8 cellular contexts compared by ENCODE assay signal in the genomic region with DNA sequence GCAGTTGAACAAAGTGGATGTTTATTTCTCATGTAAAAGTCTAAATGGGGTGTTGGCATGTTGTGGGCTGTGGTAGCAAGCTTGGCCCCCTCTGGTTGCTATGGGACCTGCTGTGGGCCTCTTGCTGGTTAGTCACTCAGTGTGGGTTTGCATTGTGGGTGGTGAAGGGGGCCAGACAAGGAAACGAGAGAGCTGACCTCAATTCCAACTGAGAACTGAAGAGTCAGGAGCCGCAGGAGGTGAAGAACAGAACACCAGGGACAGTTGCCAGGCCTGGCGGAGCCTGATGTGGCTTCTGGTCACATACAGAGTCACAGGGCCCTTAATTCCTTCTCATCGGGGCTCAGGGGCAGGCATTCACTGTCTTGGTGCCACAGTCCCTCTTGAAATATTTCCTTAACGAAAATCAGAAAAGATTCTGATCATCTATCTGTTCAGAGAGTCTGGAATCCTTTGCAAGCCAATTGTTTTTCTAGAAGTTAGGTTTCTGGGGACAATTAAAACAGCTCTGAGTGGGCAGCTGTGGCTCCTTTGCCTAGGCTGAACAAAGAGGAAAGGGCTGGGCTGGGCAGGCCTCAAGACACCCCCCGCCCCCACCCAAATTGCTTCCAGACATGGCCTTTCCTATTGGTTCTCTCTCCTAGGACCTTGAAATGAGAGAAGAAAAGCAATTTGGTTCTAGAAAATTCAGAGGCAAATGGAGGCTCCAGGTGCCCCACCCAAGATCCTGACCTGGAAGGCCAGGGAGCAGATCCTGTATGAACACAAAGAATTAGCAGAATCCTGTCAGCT. TPM values are rescaled to one million over a fixed set of nuclear protein-coding genes. Genes with fewer than 3 reads are reported as not detected.
DNase-seq lines count a peak whose midpoint lies in the region; ATAC-seq and TF ChIP-seq lines count a peak whose summit lies in the region.

No MANE protein-coding gene starts in this region.

- H4K20me1 ChIP-seq in BLaER1 treated with 17β-estradiol and CSF1 and Interleukin-3, amounts not matched to agents 10 nM and 100 nM = peaks cover 0 to 23% (median 17%) of the 10 kb centered on the region in 11 experiments; a peak in 15 of 22 replicates
- H4K20me1 ChIP-seq in mammary epithelial cell (ENCODE audit: insufficient read depth, low read length) = no peaks in the 10 kb centered on the region

- peak overlapping the region; percentile 95 for H3K27ac Mint-ChIP-seq in T-cell

- H2AFZ ChIP-seq in mammary epithelial cell (ENCODE audit: low read depth, low read length) = peak overlapping the region; percentile 42

- 72% methylated on average over 5 of the region's 6 CpGs for WGBS in mammary epithelial cell (ENCODE audit: low coverage, missing lambda C conversion rate)
- 77% methylated on average over 6 of the region's 6 CpGs for WGBS in prostate gland

- POLR2A ChIA-PET in T-cell (lab: Charles Lee) = no interaction called here

- H3K27me3 Mint-ChIP-seq in T-cell = no peaks in the 10 kb centered on the region

- no peaks in the 10 kb centered on the region for H3K9me3 Mint-ChIP-seq in T-cell

- peaks cover 31 to 54% (median 41%) of the 10 kb centered on the region in 10 experiments for H3K4me1 ChIP-seq in BLaER1 treated with 17β-estradiol and CSF1 and Interleukin-3, amounts not matched to agents 10 nM and 100 nM
- H3K4me1 ChIP-seq in mammary epithelial cell (ENCODE audit: insufficient read depth, low read length) = peaks cover 16% of the 10 kb centered on the region
- H3K4me1 ChIP-seq in prostate gland (replicated peaks) = no peaks in the 10 kb centered on the region
- peaks cover 27% of the 10 kb centered on the region for H3K4me1 ChIP-seq in lower lobe of right lung
- peaks cover 10% of the 10 kb centered on the region for H3K4me1 ChIP-seq in colonic mucosa

- no peak for ATAC-seq in T-cell (replicated peaks in 1 of 4)
- ATAC-seq in GM21515 (IDR thresholded peaks at IDR 0.05; ENCODE audit: unreplicated experiment) = no peak
- no peak for ATAC-seq in lower lobe of right lung

- peak overlapping the region in 2 of 3 donors; percentile 22 to 94 for H3K4me3 Mint-ChIP-seq in T-cell

- H3K4me1 Mint-ChIP-seq in T-cell = peaks cover 35 to 65% (median 40%) of the 10 kb centered on the region in 3 donors

- CTCF ChIA-PET in T-cell (lab: Charles Lee) (no interaction called here), mammary epithelial cell (lab: Charles Lee; ENCODE audit: low non-redundant PET) (no interaction called here)

- dilution Hi-C loops in mammary epithelial cell (cut with HindIII; ENCODE audit: low sequenced_read_pairs) = no loop called here

- H3K27ac ChIP-seq in BLaER1 treated with 17β-estradiol and CSF1 and Interleukin-3, amounts not matched to agents 10 nM and 100 nM = peak overlapping the region; percentile 98 to 100 (median 99); a peak in 19 of 22 replicates
- H3K27ac ChIP-seq in mammary epithelial cell (ENCODE audit: insufficient read depth, low read depth, low read length) (no peak overlapping the region), prostate gland (no peak overlapping the region), lower lobe of right lung (no peak overlapping the region), colonic mucosa (no peak overlapping the region)

- in situ Hi-C loops in mammary epithelial cell (cut with MboI; ENCODE audit: low sequenced_read_pairs in 2 of 2) = loop anchor here in 1 of 2 donors (10.0 kb wide), 1 partner anchor 459 kb away; no protein-coding TSS in a partner anchor

- DNase-seq in T-cell = peak in 31 of 34 experiments; percentile 7 to 61 (median 39)
- DNase-seq in mammary epithelial cell = no peak
- peak; percentile 78 for DNase-seq in retina
- no peak for DNase-seq in prostate gland (ENCODE audit: low spot score)
- DNase-seq in lower lobe of right lung = no peak
- DNase-seq in colonic mucosa = no peak

- no peaks in the 10 kb centered on the region for H3K27me3 ChIP-seq in BLaER1 treated with 17β-estradiol and CSF1 and Interleukin-3, amounts not matched to agents 10 nM and 100 nM
- H3K27me3 ChIP-seq in mammary epithelial cell (ENCODE audit: insufficient read depth, low read length) (no peaks in the 10 kb centered on the region), prostate gland (replicated peaks; ENCODE audit: insufficient read depth) (no peaks in the 10 kb centered on the region), lower lobe of right lung (ENCODE audit: low read depth) (no peaks in the 10 kb centered on the region), colonic mucosa (no peaks in the 10 kb centered on the region)

- H3K9ac ChIP-seq in BLaER1 treated with 17β-estradiol and CSF1 and Interleukin-3, amounts not matched to agents 10 nM and 100 nM = peak overlapping the region in 10 of 11 experiments; percentile 35 to 100 (median 99); a peak in 16 of 22 replicates
- H3K9ac ChIP-seq in mammary epithelial cell (ENCODE audit: insufficient read depth, low read length) (no peak overlapping the region), colonic mucosa (ENCODE audit: low read depth in 2 of 2, low read length in 2 of 2) (no peak overlapping the region)

- no peak for TF ChIP-seq POLR2A in prostate gland (IDR thresholded peaks at IDR 0.05)

- H3K36me3 ChIP-seq in BLaER1 treated with 17β-estradiol and CSF1 and Interleukin-3, amounts not matched to agents 10 nM and 100 nM = peaks cover 5 to 17% (median 16%) of the 10 kb centered on the region in 11 experiments; a peak in 21 of 22 replicates
- H3K36me3 ChIP-seq in mammary epithelial cell (ENCODE audit: insufficient read depth, low read length) (no peaks in the 10 kb centered on the region), prostate gland (no peaks in the 10 kb centered on the region), lower lobe of right lung (peaks cover 3% of the 10 kb centered on the region), colonic mucosa (no peaks in the 10 kb centered on the region)

- no peaks in the 10 kb centered on the region for H3K9me3 ChIP-seq in BLaER1 treated with 17β-estradiol and CSF1 and Interleukin-3, amounts not matched to agents 10 nM and 100 nM (replicated peaks in 1 of 11)
- H3K9me3 ChIP-seq in mammary epithelial cell (replicated peaks; ENCODE audit: insufficient read depth, low read length) (no peaks in the 10 kb centered on the region), prostate gland (no peaks in the 10 kb centered on the region), lower lobe of right lung (no peaks in the 10 kb centered on the region), colonic mucosa (no peaks in the 10 kb centered on the region)

- no peak overlapping the region for H3K4me3 ChIP-seq in BLaER1 treated with 17β-estradiol and CSF1 and Interleukin-3, amounts not matched to agents 10 nM and 100 nM
- H3K4me3 ChIP-seq in mammary epithelial cell (replicated peaks in 1 of 3; ENCODE audit: insufficient read depth in 1 of 3, low read depth in 2 of 3, low read length in 3 of 3) (no peak overlapping the region), prostate gland (no peak overlapping the region), lower lobe of right lung (no peak overlapping the region), colonic mucosa (no peak overlapping the region)

- intact Hi-C loops in mammary epithelial cell (cut with micrococcal nuclease) (loop anchor here (10.0 kb wide), 1 partner anchor 459 kb away; no protein-coding TSS in a partner anchor), prostate gland (cut with DNase I) (loop anchor here (2.0 kb wide), 1 partner anchor 487 kb away; no protein-coding TSS in a partner anchor), lower lobe of right lung (cut with DNase I) (no loop called here), colonic mucosa (cut with DNase I) (loop anchor here (5.0 to 10.0 kb wide), 2 partner anchors 292 to 459 kb away; no protein-coding TSS in a partner anchor)

- TF ChIP-seq CTCF in mammary epithelial cell (conservative IDR thresholded peaks at IDR 0.05 in 1 of 2, IDR thresholded peaks at IDR 0.05 in 1 of 2; ENCODE audit: extremely low read depth in 1 of 2, insufficient read depth in 1 of 2, low read depth in 1 of 2, low read length in 2 of 2) (no peak), prostate gland (IDR thresholded peaks at IDR 0.05) (no peak), lower lobe of right lung (IDR thresholded peaks at IDR 0.05) (no peak), colonic mucosa (IDR thresholded peaks at IDR 0.05) (no peak)

- peaks cover 29% of the 10 kb centered on the region for H3K79me2 ChIP-seq in mammary epithelial cell (ENCODE audit: insufficient read depth, low read length)

- H3K36me3 Mint-ChIP-seq in T-cell = peaks cover 11% of the 10 kb centered on the region

- peak overlapping the region; percentile 71 to 89 (median 81); a peak in 21 of 22 replicates for H3K4me2 ChIP-seq in BLaER1 treated with 17β-estradiol and CSF1 and Interleukin-3, amounts not matched to agents 10 nM and 100 nM
- no peak overlapping the region for H3K4me2 ChIP-seq in mammary epithelial cell (ENCODE audit: insufficient read depth, low read depth, low read length)

- no TSS peak for BruUV-seq in mammary epithelial cell (replicated peaks; lab: Mats Ljungman, UMichigan)

RNA-seq across cellular contexts. Expression of gene ADPGK, which starts 2.1 kb away (rescaled TPM):
- 100 to 1,000 TPM in 3 of 5 donors, 10 to 100 TPM in 2; 97.0 to 106 (median 102) TPM for total RNA-seq in T-cell
- 10 to 100 TPM; 39.7 to 46.9 TPM for total RNA-seq in mammary epithelial cell
- 48.5 TPM for polyA plus RNA-seq in mammary epithelial cell
- polyA minus RNA-seq in mammary epithelial cell = 60.2 TPM
- 100 to 1,000 TPM in 1 of 2 donors, 10 to 100 TPM in 1; 74.6 to 102 TPM for total RNA-seq in prostate gland
- total RNA-seq in lower lobe of right lung = 87.1 TPM
- total RNA-seq in colonic mucosa = 10 to 100 TPM; 29.8 to 44.6 TPM

Comparison
In these comparisons a context has a peak if more than half of its experiments do, and no peak if none do; other contexts are left out.
1. H3K27ac ChIP-seq: peak in BLaER1 treated with 17β-estradiol and CSF1 and Interleukin-3, amounts not matched to agents 10 nM and 100 nM (11 of 11); none in mammary epithelial cell (single experiment), prostate gland (0 of 2), lower lobe of right lung (single experiment) and colonic mucosa (single experiment).
2. H3K9ac ChIP-seq: peak in BLaER1 treated with 17β-estradiol and CSF1 and Interleukin-3, amounts not matched to agents 10 nM and 100 nM (10 of 11); none in mammary epithelial cell (single experiment) and colonic mucosa (0 of 2).
3. DNase-seq: peak in T-cell (31 of 34) and retina (single experiment); none in mammary epithelial cell (single experiment), prostate gland (single experiment), lower lobe of right lung (single experiment) and colonic mucosa (single experiment).